14 cellular contexts compared by ENCODE assay signal in the genomic region with DNA sequence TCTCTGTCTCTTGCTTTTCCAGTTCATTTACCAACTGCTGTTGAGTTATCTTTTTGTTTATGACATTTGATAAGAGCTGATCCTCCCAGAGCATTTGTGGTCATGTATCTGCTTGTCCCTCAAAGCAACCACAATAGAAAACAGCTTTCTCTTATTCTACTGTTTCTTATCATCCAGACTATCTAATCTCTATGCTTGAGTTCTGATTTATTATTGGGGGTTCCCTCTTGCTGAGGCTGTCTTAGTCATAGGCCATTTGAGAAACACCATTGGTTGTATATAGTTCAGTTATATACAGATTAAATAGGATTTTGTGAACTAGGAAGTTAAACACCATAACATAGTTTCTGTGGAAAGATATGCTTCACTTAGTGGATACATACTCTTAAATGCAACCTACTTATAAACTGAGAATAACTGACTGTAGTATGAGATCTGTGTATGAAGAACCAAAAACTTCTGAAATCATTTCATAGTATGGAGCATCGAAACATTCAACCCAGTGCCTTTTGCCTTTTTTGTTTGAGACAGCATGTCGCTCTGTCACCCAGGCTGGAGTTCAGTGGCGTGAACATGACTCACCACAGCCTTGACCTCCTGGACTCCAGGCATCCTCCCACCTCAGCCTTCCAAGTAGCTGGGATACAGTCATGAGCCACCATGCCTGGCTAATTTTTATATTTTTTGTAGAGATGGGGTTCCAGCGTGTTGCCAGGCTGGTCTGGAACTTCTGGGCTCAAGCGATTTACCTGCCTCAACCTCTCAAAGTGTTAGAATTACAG.
DNase-seq lines count a peak whose midpoint lies in the region; ATAC-seq and TF ChIP-seq lines count a peak whose summit lies in the region.
"Had no signal": no experiment of that assay in that cellular context is flagged by ENCODE, and none has a peak within 500 bp of the region (broad histone marks: within the 10 kb centered on the region; RNA-seq: fewer than 3 reads in every experiment).

No MANE protein-coding gene starts in this region.

- H3K4me3 Mint-ChIP-seq in CD4-positive, alpha-beta memory T cell = peak overlapping the region in 5 of 8 donors; percentile 10 to 48 (median 21)
- H3K4me3 Mint-ChIP-seq in T-helper 2 cell treated with Interferon-gamma antibody and Interleukin-4, amounts not matched to agents 5 μg/mL and 100 μg/mL, for 36 hours = no peak overlapping the region

- intact Hi-C loops in CD4-positive, alpha-beta memory T cell (cut with micrococcal nuclease) = no loop called here
- intact Hi-C loops in posterior vena cava (cut with DNase I) = no loop called here

- H3K27me3 Mint-ChIP-seq in CD4-positive, alpha-beta memory T cell = no peaks in the 10 kb centered on the region
- H3K27me3 Mint-ChIP-seq in T-helper 2 cell treated with Interferon-gamma antibody and Interleukin-4, amounts not matched to agents 5 μg/mL and 100 μg/mL, for 36 hours (ENCODE audit: low read depth) = no peaks in the 10 kb centered on the region

- DNase-seq in CD4-positive, alpha-beta memory T cell = peak in 3 of 5 donors; percentile 15 to 31 (median 23)
- peak; percentile 61 for DNase-seq in M059J (ENCODE audit: low read depth)
- DNase-seq in choroid plexus epithelial cell (ENCODE audit: low read depth) = peak; percentile 20
- peak; percentile 25 for DNase-seq in mucosa of gallbladder (ENCODE audit: low spot score)
- DNase-seq in posterior vena cava (ENCODE audit: low spot score) = no peak
- no peak for DNase-seq in T-helper 2 cell treated with Interferon-gamma antibody and Interleukin-4, amounts not matched to agents 5 μg/mL and 100 μg/mL, for 36 hours (ENCODE audit: low spot score)
- no peak for DNase-seq in activated CD8-positive, alpha-beta memory T cell treated with anti-CD3 and anti-CD28 coated beads, Interleukin-2, amount 50 U/mL, for 48 hours
- DNase-seq: COR-L47; GOT3; NCI-H187 treated with DMSO at 0.1 percent for 48 hours; SIG-M5; stimulated activated CD4-positive, alpha-beta T cell treated with anti-CD3 and anti-CD28 coated beads, Interleukin-1b, Interleukin-23, amount 100 ng/mL, for 48 hours had no signal

- CTCF ChIA-PET in CD4-positive, alpha-beta memory T cell (lab: Charles Lee; ENCODE audit: partially characterized antibody) = interaction anchor here (1.1 to 1.3 kb wide), 2 partner anchors 19 to 63 kb away, joined by 3 read pairs; no protein-coding TSS in a partner anchor

- H3K4me1 ChIP-seq in CD4-positive, alpha-beta memory T cell (ENCODE audit: insufficient read depth, low read length) = peaks cover 62% of the 10 kb centered on the region

- no peak for ATAC-seq in GM19463 (IDR thresholded peaks at IDR 0.05; ENCODE audit: unreplicated experiment)

- H3K27me3 ChIP-seq in CD4-positive, alpha-beta memory T cell (ENCODE audit: insufficient read depth, low read length) = no peaks in the 10 kb centered on the region
- H3K27me3 ChIP-seq: cardiac muscle cell had no signal

- no peak for TF ChIP-seq CTCF in choroid plexus epithelial cell (conservative IDR thresholded peaks at IDR 0.05; ENCODE audit: low read depth, low read length)

- peak overlapping the region in 6 of 7 donors; percentile 1 to 81 (median 52) for H3K27ac Mint-ChIP-seq in CD4-positive, alpha-beta memory T cell
- H3K27ac Mint-ChIP-seq in T-helper 2 cell treated with Interferon-gamma antibody and Interleukin-4, amounts not matched to agents 5 μg/mL and 100 μg/mL, for 36 hours = no peak overlapping the region

- H3K9me3 Mint-ChIP-seq in CD4-positive, alpha-beta memory T cell = no peaks in the 10 kb centered on the region
- no peaks in the 10 kb centered on the region for H3K9me3 Mint-ChIP-seq in T-helper 2 cell treated with Interferon-gamma antibody and Interleukin-4, amounts not matched to agents 5 μg/mL and 100 μg/mL, for 36 hours

- no peaks in the 10 kb centered on the region for H3K36me3 ChIP-seq in CD4-positive, alpha-beta memory T cell (ENCODE audit: insufficient read depth, low read length)
- H3K36me3 ChIP-seq: cardiac muscle cell had no signal

- no peak overlapping the region for H3K4me3 ChIP-seq in CD4-positive, alpha-beta memory T cell (ENCODE audit: low read length in 2 of 2)
- no peak overlapping the region for H3K4me3 ChIP-seq in choroid plexus epithelial cell (ENCODE audit: low read depth, low read length)
- H3K4me3 ChIP-seq: cardiac muscle cell had no signal

- H3K27ac ChIP-seq in CD4-positive, alpha-beta memory T cell (ENCODE audit: low read depth, low read length) = no peak overlapping the region
- H3K27ac ChIP-seq: cardiac muscle cell had no signal

- H3K36me3 Mint-ChIP-seq in CD4-positive, alpha-beta memory T cell = peaks cover 0 to 2% of the 10 kb centered on the region in 2 donors
- peaks cover 9% of the 10 kb centered on the region for H3K36me3 Mint-ChIP-seq in T-helper 2 cell treated with Interferon-gamma antibody and Interleukin-4, amounts not matched to agents 5 μg/mL and 100 μg/mL, for 36 hours (ENCODE audit: low read depth)

- H3K9me3 ChIP-seq in CD4-positive, alpha-beta memory T cell (ENCODE audit: control insufficient read depth in 1 of 2, low read length in 2 of 2) = no peaks in the 10 kb centered on the region

- POLR2A ChIA-PET in CD4-positive, alpha-beta memory T cell (lab: Charles Lee; ENCODE audit: partially characterized antibody) = interaction anchor here (0.8 to 1.6 kb wide), 2 partner anchors 20 to 51 kb away, joined by 3 to 4 read pairs; no protein-coding TSS in a partner anchor

- peaks cover 48 to 77% (median 64%) of the 10 kb centered on the region in 4 donors for H3K4me1 Mint-ChIP-seq in CD4-positive, alpha-beta memory T cell
- H3K4me1 Mint-ChIP-seq in T-helper 2 cell treated with Interferon-gamma antibody and Interleukin-4, amounts not matched to agents 5 μg/mL and 100 μg/mL, for 36 hours (ENCODE audit: low read depth) = peaks cover 19% of the 10 kb centered on the region

Comparison
In these comparisons a context has a peak if more than half of its experiments do, and no peak if none do; other contexts are left out.
1. DNase-seq: peak in CD4-positive, alpha-beta memory T cell (3 of 5), M059J (single experiment), choroid plexus epithelial cell (single experiment) and mucosa of gallbladder (single experiment); none in posterior vena cava (single experiment), T-helper 2 cell treated with Interferon-gamma antibody and Interleukin-4, amounts not matched to agents 5 μg/mL and 100 μg/mL, for 36 hours (single experiment) and activated CD8-positive, alpha-beta memory T cell treated with anti-CD3 and anti-CD28 coated beads, Interleukin-2, amount 50 U/mL, for 48 hours (single experiment).